ENCODE assay signal across 13 cellular contexts in the genomic region with DNA sequence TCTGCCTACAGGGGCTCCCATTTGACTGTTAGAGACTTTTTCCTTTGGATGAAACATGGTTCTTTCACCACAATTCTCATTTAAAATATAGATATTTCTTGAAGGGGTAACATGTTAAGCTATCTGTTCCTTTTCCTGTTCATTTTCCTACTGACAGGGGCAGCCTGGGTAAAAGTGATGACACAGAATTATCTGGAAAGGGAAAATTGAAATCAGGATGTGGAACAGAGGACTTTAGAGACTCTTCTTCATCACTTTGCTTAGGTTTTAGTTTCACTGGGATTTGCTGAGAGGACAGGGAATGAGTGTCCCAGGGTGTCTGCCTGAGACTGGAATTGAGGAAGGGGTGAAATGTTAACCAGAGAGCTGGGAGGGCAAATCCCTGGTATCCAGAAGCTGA.
DNase-seq lines count a peak whose midpoint lies in the region; ATAC-seq, FAIRE-seq and TF ChIP-seq lines count a peak whose summit lies in the region.
"Had no signal": no experiment of that assay in that cellular context is flagged by ENCODE, and none has a peak within 500 bp of the region (broad histone marks: within the 10 kb centered on the region; RNA-seq: fewer than 3 reads in every experiment).

No MANE protein-coding gene starts in this region.

- H2BK5ac ChIP-seq in H1 (ENCODE audit: low read depth, low read length) = no peak overlapping the region
- H2BK5ac ChIP-seq in mesenchymal stem cell (ENCODE audit: low read depth, low read length, poor library complexity, severe bottlenecking) = peak overlapping the region; percentile 79

- no peak overlapping the region for H3K14ac ChIP-seq in H1 (ENCODE audit: insufficient read length)
- peak overlapping the region in 1 of 2 experiments; percentile 71 for H3K14ac ChIP-seq in mesenchymal stem cell (ENCODE audit: low read length in 2 of 2)

- no peak for TF ChIP-seq RAD21 in H1 (IDR thresholded peaks at IDR 0.05 in 1 of 2, conservative IDR thresholded peaks at IDR 0.05 in 1 of 2; ENCODE audit: low read depth in 2 of 2, low read length in 2 of 2)

- H3K4me1 ChIP-seq in H1 (replicated peaks in 1 of 4; ENCODE audit: control insufficient read depth in 3 of 4, insufficient read depth in 4 of 4, low read length in 3 of 4) (no peaks in the 10 kb centered on the region), mesenchymal stem cell (ENCODE audit: control insufficient read depth, insufficient read depth, low read depth, low read length) (peaks cover 6% of the 10 kb centered on the region), stomach (peaks cover 0 to 23% (median 10%) of the 10 kb centered on the region in 4 donors)

- no peak overlapping the region for H3K4me3 ChIP-seq in H1 (ENCODE audit: extremely low read depth in 1 of 4, insufficient read depth in 2 of 4, low read depth in 3 of 4, low read length in 4 of 4)
- H3K4me3 ChIP-seq in mesenchymal stem cell (ENCODE audit: insufficient read depth in 1 of 2, low read depth in 1 of 2, low read length in 2 of 2) = no peak overlapping the region
- no peak overlapping the region for H3K4me3 ChIP-seq in stomach
- H3K4me3 ChIP-seq: cardiac muscle cell had no signal

- H4K91ac ChIP-seq in H1 (replicated peaks; ENCODE audit: insufficient read length, low read length) = no peak overlapping the region
- H4K91ac ChIP-seq in mesenchymal stem cell (ENCODE audit: low read length) = no peak overlapping the region

- TF ChIP-seq CTCF in H1 (IDR thresholded peaks at IDR 0.05; ENCODE audit: control extremely low read depth in 1 of 3, insufficient read depth in 1 of 3, low read depth in 1 of 3, low read length in 3 of 3) = no peak
- TF ChIP-seq CTCF in stomach (IDR thresholded peaks at IDR 0.05) = no peak

- no peaks in the 10 kb centered on the region for H3K27me3 ChIP-seq in H1 (replicated peaks in 1 of 4; ENCODE audit: control insufficient read depth in 3 of 4, extremely low read depth in 1 of 4, insufficient read depth in 3 of 4, low read length in 3 of 4)
- no peaks in the 10 kb centered on the region for H3K27me3 ChIP-seq in mesenchymal stem cell (ENCODE audit: control insufficient read depth in 1 of 2, insufficient read depth in 1 of 2, low read length in 2 of 2)
- no peaks in the 10 kb centered on the region for H3K27me3 ChIP-seq in stomach
- H3K27me3 ChIP-seq: cardiac muscle cell, neutrophil had no signal

- H4K8ac ChIP-seq in H1 (ENCODE audit: extremely low read depth, insufficient read depth, low read length) (no peak overlapping the region), mesenchymal stem cell (ENCODE audit: low read length) (no peak overlapping the region)

- no peak overlapping the region; the same call in 1 of the 2 replicates for H3K18ac ChIP-seq in H1 (ENCODE audit: extremely low read depth, low read length)
- H3K18ac ChIP-seq in mesenchymal stem cell (ENCODE audit: low read depth in 1 of 2, low read length in 2 of 2) = no peak overlapping the region

- peak overlapping the region; percentile 7; the same call in 1 of the 2 replicates for H2AFZ ChIP-seq in H1 (ENCODE audit: low read length)
- H2AFZ ChIP-seq in mesenchymal stem cell (ENCODE audit: low read depth, low read length) = no peak overlapping the region

- no peak overlapping the region for H3K23ac ChIP-seq in H1 (ENCODE audit: insufficient read length)
- no peak overlapping the region for H3K23ac ChIP-seq in mesenchymal stem cell (ENCODE audit: low read length in 2 of 2)

- no peak for TF ChIP-seq POLR2A in H1 (IDR thresholded peaks at IDR 0.05; ENCODE audit: control extremely low read depth in 1 of 2, low read depth in 2 of 2, low read length in 2 of 2)
- TF ChIP-seq POLR2A in stomach (IDR thresholded peaks at IDR 0.05) = no peak
- TF ChIP-seq POLR2A in GM12891 (IDR thresholded peaks at IDR 0.05; ENCODE audit: low read depth, low read length) = no peak

- H3K23me2 ChIP-seq in H1 (ENCODE audit: low read depth, low read length) = no peaks in the 10 kb centered on the region; the same call in 1 of the 2 replicates

- TF ChIP-seq EP300 in H1 (IDR thresholded peaks at IDR 0.05; ENCODE audit: borderline replicate concordance in 1 of 2, low read depth in 2 of 2, low read length in 2 of 2) (no peak), stomach (IDR thresholded peaks at IDR 0.05) (no peak)

- CTCF ChIA-PET in H1 (lab: Charles Lee; ENCODE audit: partially characterized antibody) = interaction anchor here (0.7 to 15.6 kb wide), 33 partner anchors 8 to 382 kb away, joined by 3 to 268 read pairs (median 4); a partner anchor contains a TSS

- no peaks in the 10 kb centered on the region for H3K36me3 ChIP-seq in H1 (ENCODE audit: control insufficient read depth in 2 of 4, insufficient read depth in 4 of 4, low read length in 3 of 4)
- H3K36me3 ChIP-seq in mesenchymal stem cell (ENCODE audit: control insufficient read depth in 1 of 2, insufficient read depth in 2 of 2, low read depth in 1 of 2, low read length in 2 of 2) = no peaks in the 10 kb centered on the region
- H3K36me3 ChIP-seq in stomach = no peaks in the 10 kb centered on the region
- H3K36me3 ChIP-seq: cardiac muscle cell, neutrophil had no signal

- no peaks in the 10 kb centered on the region for H3K79me1 ChIP-seq in H1 (ENCODE audit: low read depth, low read length)
- no peaks in the 10 kb centered on the region for H3K79me1 ChIP-seq in mesenchymal stem cell (replicated peaks; ENCODE audit: low read length, poor library complexity, severe bottlenecking)

- H2BK12ac ChIP-seq in H1 (ENCODE audit: low read depth, low read length) = no peak overlapping the region
- no peak overlapping the region for H2BK12ac ChIP-seq in mesenchymal stem cell (ENCODE audit: low read length in 2 of 2)

- intact Hi-C loops in stomach (cut with DNase I; ENCODE audit: low total_unique reads) = no loop called here

- no peak for FAIRE-seq in H1 (lab: Jason Lieb, UNC)
- FAIRE-seq in GM12891 (lab: Jason Lieb, UNC) = no peak

- no peak overlapping the region for H2BK15ac ChIP-seq in H1 (ENCODE audit: low read length)
- H2BK15ac ChIP-seq in mesenchymal stem cell (ENCODE audit: low read depth, poor library complexity, severe bottlenecking) = no peak overlapping the region

- H3K27ac ChIP-seq in H1 (ENCODE audit: low read depth, low read length) (no peak overlapping the region), mesenchymal stem cell (ENCODE audit: low read length, poor library complexity, severe bottlenecking) (peak overlapping the region; percentile 59), stomach (peak overlapping the region in 4 of 5 donors; percentile 47 to 79 (median 56))
- H3K27ac ChIP-seq: cardiac muscle cell, HL-60, neutrophil, VCaP had no signal

- H2BK20ac ChIP-seq in H1 (ENCODE audit: low read length) = no peak overlapping the region

- peak; percentile 2 for ATAC-seq in HG02763 (IDR thresholded peaks at IDR 0.05; ENCODE audit: unreplicated experiment)
- no peak for ATAC-seq in HG03025 (IDR thresholded peaks at IDR 0.05; ENCODE audit: low FRiP score, unreplicated experiment)
- ATAC-seq: activated CD8-positive, alpha-beta memory T cell treated with anti-CD3 and anti-CD28 coated beads, Interleukin-2, amount 10 ng/mL, durations not matched to agents 7 days and 5 days had no signal

- H3K4ac ChIP-seq in H1 (replicated peaks; ENCODE audit: insufficient read length, low read depth, low read length) = no peak overlapping the region
- H3K4ac ChIP-seq in mesenchymal stem cell (ENCODE audit: low read depth in 1 of 2, low read length in 2 of 2) = no peak overlapping the region

- POLR2A ChIA-PET in H1 (lab: Charles Lee; ENCODE audit: partially characterized antibody) = no interaction called here

- H4K20me1 ChIP-seq in H1 (replicated peaks in 1 of 2; ENCODE audit: control insufficient read depth in 1 of 2, insufficient read depth in 2 of 2, low read length in 2 of 2) = no peaks in the 10 kb centered on the region

- H2BK120ac ChIP-seq in H1 (replicated peaks; ENCODE audit: low read depth, low read length) (no peak overlapping the region), mesenchymal stem cell (ENCODE audit: low read depth, low read length) (no peak overlapping the region)

- H3K9ac ChIP-seq in H1 (replicated peaks in 1 of 4; ENCODE audit: extremely low read depth in 1 of 4, low read depth in 3 of 4, low read length in 3 of 4) (no peak overlapping the region), mesenchymal stem cell (ENCODE audit: low read length) (peak overlapping the region; percentile 82)

- H3K9me3 ChIP-seq in H1 (ENCODE audit: insufficient read depth in 2 of 2, low read depth in 1 of 2, low read length in 1 of 2) (no peaks in the 10 kb centered on the region), mesenchymal stem cell (ENCODE audit: control insufficient read depth, low read length) (no peaks in the 10 kb centered on the region), stomach (no peaks in the 10 kb centered on the region)
- H3K9me3 ChIP-seq: neutrophil had no signal

- DNase-seq in H1 (ENCODE audit: low read depth in 1 of 2, low spot score in 2 of 2) = no peak
- DNase-seq in mesenchymal stem cell = no peak
- DNase-seq in stomach = no peak
- no peak for DNase-seq in epidermal melanocyte (ENCODE audit: insufficient read length, low spot score)
- DNase-seq in GM12891 (ENCODE audit: insufficient read length, low spot score) = no peak
- no peak for DNase-seq in activated CD4-positive, alpha-beta T cell treated with anti-CD3 and anti-CD28 coated beads for 1 hour
- DNase-seq: activated CD8-positive, alpha-beta memory T cell treated with anti-CD3 and anti-CD28 coated beads, Interleukin-2, amount 10 ng/mL, durations not matched to agents 7 days and 5 days had no signal

- H3K79me2 ChIP-seq in H1 (ENCODE audit: control insufficient read depth in 1 of 2, insufficient read depth in 2 of 2, low read length in 2 of 2) = no peaks in the 10 kb centered on the region

- H2AK5ac ChIP-seq in H1 (ENCODE audit: low read depth, low read length) (no peak overlapping the region), mesenchymal stem cell (ENCODE audit: low read length, severe bottlenecking) (peak overlapping the region; percentile 11)

- H3K4me2 ChIP-seq in H1 (ENCODE audit: insufficient read depth in 1 of 2, low read depth in 2 of 2, low read length in 2 of 2) = no peak overlapping the region
- peak overlapping the region; percentile 1 for H3K4me2 ChIP-seq in mesenchymal stem cell (ENCODE audit: low read length, poor library complexity, severe bottlenecking)

- no peak overlapping the region for H4K5ac ChIP-seq in H1 (ENCODE audit: insufficient read length, low read depth, low read length)

- H3K56ac ChIP-seq in H1 (replicated peaks; ENCODE audit: insufficient read length, low read depth, low read length) = no peak overlapping the region

TF ChIP-seq in H1, 55 proteins besides CTCF, POLR2A, EP300 and RAD21 (continues in another document):
- TF ChIP-seq BRCA1 (IDR thresholded peaks at IDR 0.05; ENCODE audit: low read depth, low read length) (no peak), SP1 (IDR thresholded peaks at IDR 0.05; ENCODE audit: low read depth, low read length) (no peak), MAFK (IDR thresholded peaks at IDR 0.05; ENCODE audit: low read depth, low read length) (no peak), JUN (IDR thresholded peaks at IDR 0.05; ENCODE audit: low read depth, low read length) (no peak)

TF ChIP-seq in GM12891, 5 proteins besides CTCF, POLR2A, EP300 and RAD21 (continues in another document):
- TF ChIP-seq SPI1 (IDR thresholded peaks at IDR 0.05; ENCODE audit: low read depth, low read length) (no peak), POLR2AphosphoS5 (IDR thresholded peaks at IDR 0.05; ENCODE audit: low read depth, low read length) (no peak), TAF1 (IDR thresholded peaks at IDR 0.05; ENCODE audit: low read depth, low read length) (no peak), PAX5 (IDR thresholded peaks at IDR 0.05; ENCODE audit: insufficient read depth, low read length, severe bottlenecking) (no peak)
